23 cellular contexts compared by ENCODE assay signal in the genomic region with DNA sequence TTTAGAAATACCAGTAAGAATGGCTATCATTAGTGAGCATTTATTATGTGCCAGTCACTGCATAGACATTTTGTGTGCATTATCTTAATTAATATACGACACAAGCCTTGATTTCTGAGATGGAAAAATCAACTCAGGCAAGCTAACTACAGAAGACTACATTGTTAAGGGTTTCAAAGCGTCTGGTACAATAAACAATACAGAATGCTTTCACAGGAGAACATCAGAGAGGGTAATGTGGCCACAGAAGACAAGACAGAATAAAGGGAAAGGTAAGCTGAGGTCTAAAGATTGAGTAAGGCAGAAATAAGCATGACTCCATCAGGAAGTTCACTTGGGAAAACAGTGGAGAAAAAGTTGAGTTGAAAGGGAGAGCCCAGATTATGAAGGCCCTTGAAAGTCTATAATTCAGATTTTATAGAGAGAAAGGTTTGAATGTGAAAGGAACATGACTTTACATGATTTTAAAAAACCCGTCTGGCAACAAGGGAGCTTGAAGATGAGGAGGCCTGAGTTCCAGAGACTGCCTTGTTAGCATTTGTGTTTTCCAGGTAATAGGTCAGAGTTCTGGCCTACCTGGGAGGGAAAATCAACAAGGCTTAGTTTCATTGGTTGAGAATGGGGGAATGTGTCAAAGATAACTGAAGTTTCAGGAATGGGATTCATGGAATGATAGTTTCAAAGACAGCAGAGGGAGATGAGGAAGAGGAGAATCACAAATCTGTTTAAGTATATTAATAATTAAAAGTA. TPM values are rescaled to one million over a fixed set of nuclear protein-coding genes. Genes with fewer than 3 reads are reported as not detected.
A peak's percentile ranks its signal among the peaks of the same experiment; 100 is the strongest.
DNase-seq lines count a peak whose midpoint lies in the region; ATAC-seq and TF ChIP-seq lines count a peak whose summit lies in the region.
"Had no signal": no experiment of that assay in that cellular context is flagged by ENCODE, and none has a peak within 500 bp of the region (broad histone marks: within the 10 kb centered on the region; RNA-seq: fewer than 3 reads in every experiment).

No MANE protein-coding gene starts in this region.

- no peak for DNase-seq in activated naive CD4-positive, alpha-beta T cell treated with anti-CD3 and anti-CD28 coated beads for 36 hours
- DNase-seq in caudate nucleus (lab: John Stamatoyannopoulos, UW) = no peak
- DNase-seq in naive thymus-derived CD4-positive, alpha-beta T cell = no peak
- DNase-seq in GM20000 (ENCODE audit: low spot score) = no peak
- no peak for DNase-seq in activated T-cell treated with anti-CD3 and anti-CD28 coated beads, Interleukin-2, amount 50 U/mL, for 4 hours
- DNase-seq: 8988T; activated CD8-positive, alpha-beta T cell treated with anti-CD3 and anti-CD28 coated beads, Interleukin-2, amount 10 ng/mL, durations not matched to agents 7 days and 5 days; anterior cingulate cortex; cortex of kidney; DND-41; lower lobe of right lung; NCI-H1048; NCI-H2107; NCI-H748 treated with DMSO at 0.1 percent for 48 hours; RPMI8226; stimulated activated CD4-positive, alpha-beta T cell treated with anti-CD3 and anti-CD28 coated beads, Interleukin-4, amount 100 ng/mL, for 24 hours; stimulated activated CD8-positive, alpha-beta memory T cell treated with anti-CD3 and anti-CD28 coated beads, Interleukin-4, amount 100 ng/mL, for 48 hours had no signal

- no peaks in the 10 kb centered on the region for H3K27me3 ChIP-seq in naive thymus-derived CD4-positive, alpha-beta T cell (ENCODE audit: control insufficient read depth in 2 of 2, insufficient read depth in 2 of 2, low read length in 2 of 2)
- H3K27me3 ChIP-seq: gastroesophageal sphincter had no signal

- no peaks in the 10 kb centered on the region for H3K36me3 Mint-ChIP-seq in activated naive CD4-positive, alpha-beta T cell treated with anti-CD3 and anti-CD28 coated beads, Interleukin-2, amount 50 U/mL, for 24 hours
- H3K36me3 Mint-ChIP-seq in activated naive CD4-positive, alpha-beta T cell treated with anti-CD3 and anti-CD28 coated beads for 36 hours (ENCODE audit: low read depth) = no peaks in the 10 kb centered on the region
- peaks cover 0 to 5% (median 0%) of the 10 kb centered on the region in 5 donors for H3K36me3 Mint-ChIP-seq in naive thymus-derived CD4-positive, alpha-beta T cell
- no peaks in the 10 kb centered on the region for H3K36me3 Mint-ChIP-seq in activated T-cell treated with anti-CD3 and anti-CD28 coated beads, Interleukin-2, amount 50 U/mL, for 4 hours (ENCODE audit: insufficient read depth)

- peak overlapping the region; percentile 13 for H3K27ac Mint-ChIP-seq in activated naive CD4-positive, alpha-beta T cell treated with anti-CD3 and anti-CD28 coated beads, Interleukin-2, amount 50 U/mL, for 24 hours
- no peak overlapping the region for H3K27ac Mint-ChIP-seq in activated naive CD4-positive, alpha-beta T cell treated with anti-CD3 and anti-CD28 coated beads for 36 hours
- H3K27ac Mint-ChIP-seq in naive thymus-derived CD4-positive, alpha-beta T cell = peak overlapping the region in 8 of 9 donors; percentile 1 to 63 (median 21)
- H3K27ac Mint-ChIP-seq: activated CD8-positive, alpha-beta T cell treated with anti-CD3 and anti-CD28 coated beads, Interleukin-2, amount 10 ng/mL, durations not matched to agents 7 days and 5 days had no signal

- H3K9me3 Mint-ChIP-seq in activated naive CD4-positive, alpha-beta T cell treated with anti-CD3 and anti-CD28 coated beads, Interleukin-2, amount 50 U/mL, for 24 hours = no peaks in the 10 kb centered on the region
- no peaks in the 10 kb centered on the region for H3K9me3 Mint-ChIP-seq in activated naive CD4-positive, alpha-beta T cell treated with anti-CD3 and anti-CD28 coated beads for 36 hours
- no peaks in the 10 kb centered on the region for H3K9me3 Mint-ChIP-seq in naive thymus-derived CD4-positive, alpha-beta T cell
- no peaks in the 10 kb centered on the region for H3K9me3 Mint-ChIP-seq in activated T-cell treated with anti-CD3 and anti-CD28 coated beads, Interleukin-2, amount 50 U/mL, for 4 hours

- no peak overlapping the region for H3K4me3 ChIP-seq in naive thymus-derived CD4-positive, alpha-beta T cell (ENCODE audit: low read length)
- H3K4me3 ChIP-seq: gastroesophageal sphincter, lower lobe of right lung had no signal

- no peak for TF ChIP-seq CTCF in GM20000 (IDR thresholded peaks at IDR 0.05; ENCODE audit: extremely low read depth, missing control alignments)

- H3K36me3 ChIP-seq in naive thymus-derived CD4-positive, alpha-beta T cell (ENCODE audit: control insufficient read depth in 2 of 3, insufficient read depth in 3 of 3, low read length in 3 of 3) = no peaks in the 10 kb centered on the region
- H3K36me3 ChIP-seq: gastroesophageal sphincter, lower lobe of right lung had no signal

- POLR2A ChIA-PET in naive thymus-derived CD4-positive, alpha-beta T cell (lab: Charles Lee) = interaction anchor here (1.2 kb wide), 1 partner anchor 11 kb away, joined by 3 read pairs; no protein-coding TSS in a partner anchor

- H3K27ac ChIP-seq in caudate nucleus (ENCODE audit: low read depth, low read length) (peak overlapping the region; percentile 67), temporal lobe (ENCODE audit: low read depth, low read length) (peak overlapping the region; percentile 94)
- H3K27ac ChIP-seq in naive thymus-derived CD4-positive, alpha-beta T cell (ENCODE audit: low read depth, low read length) = no peak overlapping the region
- H3K27ac ChIP-seq: C4-2B, lower lobe of right lung had no signal

- intact Hi-C loops in activated naive CD4-positive, alpha-beta T cell treated with anti-CD3 and anti-CD28 coated beads for 36 hours (cut with micrococcal nuclease) = loop anchor here (10.0 kb wide), 4 partner anchors 324 to 1834 kb away; partner anchors contain the start of genes DNAJC3 and STK24
- intact Hi-C loops in naive thymus-derived CD4-positive, alpha-beta T cell (cut with micrococcal nuclease) = loop anchor here (5.0 to 10.0 kb wide), 7 partner anchors 106 to 1543 kb away; partner anchors contain the start of genes DNAJC3 (in 1 of the 2) and STK24 (in 1 of the 2)

- H3K4me3 Mint-ChIP-seq in activated naive CD4-positive, alpha-beta T cell treated with anti-CD3 and anti-CD28 coated beads, Interleukin-2, amount 50 U/mL, for 24 hours = no peak overlapping the region
- H3K4me3 Mint-ChIP-seq in activated naive CD4-positive, alpha-beta T cell treated with anti-CD3 and anti-CD28 coated beads for 36 hours = no peak overlapping the region
- H3K4me3 Mint-ChIP-seq in naive thymus-derived CD4-positive, alpha-beta T cell = peak overlapping the region in 1 of 10 donors; percentile 14
- H3K4me3 Mint-ChIP-seq in activated T-cell treated with anti-CD3 and anti-CD28 coated beads, Interleukin-2, amount 50 U/mL, for 4 hours = no peak overlapping the region
- H3K4me3 Mint-ChIP-seq: activated CD8-positive, alpha-beta T cell treated with anti-CD3 and anti-CD28 coated beads, Interleukin-2, amount 10 ng/mL, durations not matched to agents 7 days and 5 days had no signal

- no peaks in the 10 kb centered on the region for H3K27me3 Mint-ChIP-seq in activated naive CD4-positive, alpha-beta T cell treated with anti-CD3 and anti-CD28 coated beads, Interleukin-2, amount 50 U/mL, for 24 hours
- no peaks in the 10 kb centered on the region for H3K27me3 Mint-ChIP-seq in activated naive CD4-positive, alpha-beta T cell treated with anti-CD3 and anti-CD28 coated beads for 36 hours (ENCODE audit: low read depth)
- no peaks in the 10 kb centered on the region for H3K27me3 Mint-ChIP-seq in naive thymus-derived CD4-positive, alpha-beta T cell
- no peaks in the 10 kb centered on the region for H3K27me3 Mint-ChIP-seq in activated T-cell treated with anti-CD3 and anti-CD28 coated beads, Interleukin-2, amount 50 U/mL, for 4 hours (ENCODE audit: low read depth)

- H3K4me1 ChIP-seq in naive thymus-derived CD4-positive, alpha-beta T cell (ENCODE audit: control insufficient read depth in 2 of 2, insufficient read depth in 2 of 2, low read length in 2 of 2) = peaks cover 24 to 25% of the 10 kb centered on the region in 2 donors

- no peak for ATAC-seq in naive thymus-derived CD4-positive, alpha-beta T cell
- no peak for ATAC-seq in GM21381 (IDR thresholded peaks at IDR 0.05; ENCODE audit: unreplicated experiment)
- no peak for ATAC-seq in activated T-cell treated with anti-CD3 and anti-CD28 coated beads, Interleukin-2, amount 50 U/mL, for 4 hours
- ATAC-seq: activated CD8-positive, alpha-beta T cell treated with anti-CD3 and anti-CD28 coated beads, Interleukin-2, amount 10 ng/mL, durations not matched to agents 7 days and 5 days; gastroesophageal sphincter; lower lobe of right lung; sciatic nerve had no signal

- H3K9me3 ChIP-seq in naive thymus-derived CD4-positive, alpha-beta T cell (ENCODE audit: control insufficient read depth in 2 of 3, low read length in 3 of 3) = no peaks in the 10 kb centered on the region
- H3K9me3 ChIP-seq: gastroesophageal sphincter, lower lobe of right lung had no signal

- CTCF ChIA-PET in activated naive CD4-positive, alpha-beta T cell treated with anti-CD3 and anti-CD28 coated beads for 36 hours (lab: Charles Lee) = interaction anchor here (1.0 to 1.4 kb wide), 2 partner anchors 109 to 111 kb away, joined by 3 to 4 read pairs; no protein-coding TSS in a partner anchor
- CTCF ChIA-PET in naive thymus-derived CD4-positive, alpha-beta T cell (lab: Charles Lee) = interaction anchor here (1.5 kb wide), 1 partner anchor 110 kb away, joined by 4 read pairs; no protein-coding TSS in a partner anchor

- H3K4me1 Mint-ChIP-seq in activated naive CD4-positive, alpha-beta T cell treated with anti-CD3 and anti-CD28 coated beads, Interleukin-2, amount 50 U/mL, for 24 hours = peaks cover 40% of the 10 kb centered on the region
- H3K4me1 Mint-ChIP-seq in activated naive CD4-positive, alpha-beta T cell treated with anti-CD3 and anti-CD28 coated beads for 36 hours (ENCODE audit: low read depth) = peaks cover 19% of the 10 kb centered on the region
- H3K4me1 Mint-ChIP-seq in naive thymus-derived CD4-positive, alpha-beta T cell = peaks cover 12 to 52% (median 40%) of the 10 kb centered on the region in 7 donors
- peaks cover 33% of the 10 kb centered on the region for H3K4me1 Mint-ChIP-seq in activated T-cell treated with anti-CD3 and anti-CD28 coated beads, Interleukin-2, amount 50 U/mL, for 4 hours (ENCODE audit: low read depth)

RNA-seq across cellular contexts. Expression of gene MBNL2, which starts 1.8 kb away (rescaled TPM):
- 10 to 100 TPM; 16.8 to 18.8 TPM for total RNA-seq in activated naive CD4-positive, alpha-beta T cell treated with anti-CD3 and anti-CD28 coated beads for 36 hours
- total RNA-seq in naive thymus-derived CD4-positive, alpha-beta T cell = 10 to 100 TPM; 13.4 to 28.6 (median 24.6) TPM
- polyA plus RNA-seq in naive thymus-derived CD4-positive, alpha-beta T cell = 10 to 100 TPM; 15.1 to 15.4 TPM
- total RNA-seq in temporal lobe = 19.2 TPM
- 10 to 100 TPM; 10.3 to 11.7 (median 11.4) TPM for total RNA-seq in activated T-cell treated with anti-CD3 and anti-CD28 coated beads, Interleukin-2, amount 50 U/mL, for 4 hours
